3 cellular contexts compared by ENCODE assay signal in genomic region chr5:133664422-133664821, GRCh38.
TF ChIP-seq lines count a peak whose summit lies in the region.

No MANE protein-coding gene starts in this region.

TF ChIP-seq in SK-N-SH, 30 proteins besides CTCF, POLR2A, EP300 and RAD21:
- peak; percentile 30; the same call in 1 of the 2 replicates for TF ChIP-seq PBX3 (IDR thresholded peaks at IDR 0.05)
- no peak for TF ChIP-seq MAX (IDR thresholded peaks at IDR 0.05; ENCODE audit: low read depth)
- TF ChIP-seq SIN3A (IDR thresholded peaks at IDR 0.05; ENCODE audit: borderline replicate concordance, low read depth, low read length): no peak
TF ChIP-seq in SK-N-SH: peak in this region for 1.

TF ChIP-seq in SK-N-SH treated with all-trans-retinoic acid at 6 μM for 48 hours, 23 proteins besides CTCF, POLR2A, EP300 and RAD21 (continued from another document):
- TF ChIP-seq CSRNP3 (CRISPR knock-in tag; IDR thresholded peaks at IDR 0.05): no peak
- no peak for TF ChIP-seq ZNF70 (CRISPR knock-in tag; IDR thresholded peaks at IDR 0.05)
- no peak for TF ChIP-seq ESRRG (CRISPR knock-in tag; IDR thresholded peaks at IDR 0.05)
- no peak for TF ChIP-seq ZC3H10 (CRISPR knock-in tag; IDR thresholded peaks at IDR 0.05)
- no peak for TF ChIP-seq POU6F1 (CRISPR knock-in tag; IDR thresholded peaks at IDR 0.05; ENCODE audit: borderline replicate concordance, low read depth)
- no peak for TF ChIP-seq OSR1 (CRISPR knock-in tag; IDR thresholded peaks at IDR 0.05)

TF ChIP-seq in HepG2, 621 proteins besides CTCF, POLR2A, EP300 and RAD21 (continued from another document):
- no peak for TF ChIP-seq BRF2 (CRISPR knock-in tag; IDR thresholded peaks at IDR 0.05)
- TF ChIP-seq NFKBIZ (CRISPR knock-in tag; IDR thresholded peaks at IDR 0.05): no peak
- no peak for TF ChIP-seq MEF2D (CRISPR knock-in tag; IDR thresholded peaks at IDR 0.05)
- TF ChIP-seq ZNF260 (CRISPR knock-in tag; IDR thresholded peaks at IDR 0.05; ENCODE audit: borderline replicate concordance, low read depth): no peak
- no peak for TF ChIP-seq NR2F1 (CRISPR knock-in tag; IDR thresholded peaks at IDR 0.05)
- no peak for TF ChIP-seq SMC3 (IDR thresholded peaks at IDR 0.05; ENCODE audit: low read length)
- TF ChIP-seq GABPB1 (CRISPR knock-in tag; IDR thresholded peaks at IDR 0.05): no peak
- TF ChIP-seq PBX2 (CRISPR knock-in tag; IDR thresholded peaks at IDR 0.05): no peak
- TF ChIP-seq TFDP1 (CRISPR knock-in tag; IDR thresholded peaks at IDR 0.05; ENCODE audit: borderline replicate concordance): no peak
